ENCODE assay signal across 1 cellular context in genomic region chr1:156368889-156369684, GRCh38.
TF ChIP-seq lines count a peak whose summit lies in the region.

RHBG (plus strand) TSS chr1:156369211; CDS start chr1:156369250, 39 bp downstream.

TF ChIP-seq in HCT116, 20 proteins besides CTCF, POLR2A, EP300 and RAD21 (continued from another document):
- TF ChIP-seq ZBTB33 (IDR thresholded peaks at IDR 0.05; ENCODE audit: extremely low read depth, insufficient replicate concordance, low read length) (no peak), EZH2phosphoT487 (IDR thresholded peaks at IDR 0.05; ENCODE audit: borderline replicate concordance) (no peak)
